ENCODE assay signal across 10 cellular contexts in genomic region chr13:45242070-45242469, GRCh38. TPM values are rescaled to one million over a fixed set of nuclear protein-coding genes. Genes with fewer than 3 reads are reported as not detected.
A peak's percentile ranks its signal among the peaks of the same experiment; 100 is the strongest.
DNase-seq lines count a peak whose midpoint lies in the region; ATAC-seq, FAIRE-seq and TF ChIP-seq lines count a peak whose summit lies in the region.
"Had no signal": no experiment of that assay in that cellular context is flagged by ENCODE, and none has a peak within 500 bp of the region (broad histone marks: within the 10 kb centered on the region; RNA-seq: fewer than 3 reads in every experiment).

No MANE protein-coding gene starts in this region.

- H3K27ac Mint-ChIP-seq in activated T-helper 17 cell treated with anti-CD3 and anti-CD28 coated beads, Interleukin-2, amount 50 U/mL, for 72 hours: no peak overlapping the region
- H3K27ac Mint-ChIP-seq: activated CD8-positive, alpha-beta memory T cell treated with anti-CD3 and anti-CD28 coated beads, Interleukin-2, amount 10 ng/mL, durations not matched to agents 7 days and 5 days had no signal

- peaks cover 21% of the 10 kb centered on the region for H3K4me1 ChIP-seq in A673 (ENCODE audit: insufficient read depth, low read length, poor library complexity, severe bottlenecking)
- no peaks in the 10 kb centered on the region; a peak in 1 of 5 replicates for H3K4me1 ChIP-seq in K562 (replicated peaks in 1 of 2; ENCODE audit: control insufficient read depth in 2 of 2, insufficient read depth in 2 of 2, low read length in 2 of 2)
- H3K4me1 ChIP-seq in keratinocyte (ENCODE audit: control insufficient read depth, extremely low read depth, insufficient read depth, low read length): peaks cover 61% of the 10 kb centered on the region

- peaks cover 3% of the 10 kb centered on the region for H3K4me1 Mint-ChIP-seq in activated T-helper 17 cell treated with anti-CD3 and anti-CD28 coated beads, Interleukin-2, amount 50 U/mL, for 72 hours
- H3K4me1 Mint-ChIP-seq: activated CD8-positive, alpha-beta memory T cell treated with anti-CD3 and anti-CD28 coated beads, Interleukin-2, amount 10 ng/mL, durations not matched to agents 7 days and 5 days had no signal

- H3K4me3 ChIP-seq in A673 (ENCODE audit: low read depth, low read length, poor library complexity, severe bottlenecking) (peak overlapping the region; percentile 17), K562 (no peak overlapping the region), keratinocyte (ENCODE audit: control insufficient read depth in 2 of 3, extremely low read depth in 1 of 3, insufficient read depth in 2 of 3, low read depth in 1 of 3, low read length in 3 of 3) (peak overlapping the region in 2 of 3 experiments; percentile 37 to 40)

- TF ChIP-seq RAD21 in K562 (CRISPR knock-in tag; conservative IDR thresholded peaks at IDR 0.05 in 1 of 2, IDR thresholded peaks at IDR 0.05 in 1 of 2): no peak

- BruUV-seq in A673 (replicated peaks; lab: Mats Ljungman, UMichigan) (no TSS peak), K562 (replicated peaks; lab: Mats Ljungman, UMichigan) (no TSS peak)

- no peaks in the 10 kb centered on the region for H3K27me3 Mint-ChIP-seq in activated T-helper 17 cell treated with anti-CD3 and anti-CD28 coated beads, Interleukin-2, amount 50 U/mL, for 72 hours
- H3K27me3 Mint-ChIP-seq: activated CD8-positive, alpha-beta memory T cell treated with anti-CD3 and anti-CD28 coated beads, Interleukin-2, amount 10 ng/mL, durations not matched to agents 7 days and 5 days had no signal

- H3K27me3 ChIP-seq in A673 (replicated peaks; ENCODE audit: insufficient read depth, low read depth, low read length, poor library complexity) (no peaks in the 10 kb centered on the region), K562 (ENCODE audit: control insufficient read depth in 2 of 2, insufficient read depth in 2 of 2, low read length in 2 of 2) (no peaks in the 10 kb centered on the region), keratinocyte (ENCODE audit: control insufficient read depth, extremely low read depth, insufficient read depth, low read length) (no peaks in the 10 kb centered on the region)

- DNase-seq in A673 (ENCODE audit: low spot score): peak; percentile 63
- peak; percentile 37 for DNase-seq in HT-29 (ENCODE audit: low spot score)
- DNase-seq in K562 (ENCODE audit: extremely low read depth in 1 of 4, low spot score in 3 of 4): no peak
- no peak for DNase-seq in keratinocyte (ENCODE audit: low read depth, low spot score)
- no peak for DNase-seq in GOT3 (lab: John Stamatoyannopoulos, UW)
- no peak for DNase-seq in frontal cortex (ENCODE audit: low spot score in 2 of 2)
- DNase-seq: activated CD8-positive, alpha-beta memory T cell treated with anti-CD3 and anti-CD28 coated beads, Interleukin-2, amount 10 ng/mL, durations not matched to agents 7 days and 5 days; occipital lobe had no signal

- peaks cover 2% of the 10 kb centered on the region; the same call in 2 of the 3 replicates for H3K79me2 ChIP-seq in K562 (ENCODE audit: control insufficient read depth, insufficient read depth, low read length)
- H3K79me2 ChIP-seq in keratinocyte (ENCODE audit: control insufficient read depth, insufficient read depth, low read length): peaks cover 47% of the 10 kb centered on the region

- no peak overlapping the region for H3K4me3 Mint-ChIP-seq in activated T-helper 17 cell treated with anti-CD3 and anti-CD28 coated beads, Interleukin-2, amount 50 U/mL, for 72 hours
- H3K4me3 Mint-ChIP-seq: activated CD8-positive, alpha-beta memory T cell treated with anti-CD3 and anti-CD28 coated beads, Interleukin-2, amount 10 ng/mL, durations not matched to agents 7 days and 5 days had no signal

- H3K27ac ChIP-seq in A673 (ENCODE audit: low read depth, low read length, poor library complexity, severe bottlenecking) (peak overlapping the region; percentile 64), K562 (ENCODE audit: extremely low read depth, low read depth, low read length) (no peak overlapping the region), keratinocyte (ENCODE audit: control insufficient read depth, insufficient read depth, low read length) (peak overlapping the region; percentile 68)

- no peaks in the 10 kb centered on the region for H3K9me3 ChIP-seq in A673 (ENCODE audit: low read depth, low read length, poor library complexity, severe bottlenecking)
- H3K9me3 ChIP-seq in K562 (replicated peaks; ENCODE audit: control insufficient read depth, insufficient read depth, low read depth, low read length): no peaks in the 10 kb centered on the region
- no peaks in the 10 kb centered on the region for H3K9me3 ChIP-seq in keratinocyte (ENCODE audit: control insufficient read depth, low read depth, low read length)

- H3K36me3 ChIP-seq in A673 (ENCODE audit: insufficient read depth, low read length, poor library complexity, severe bottlenecking) (no peaks in the 10 kb centered on the region), K562 (ENCODE audit: control insufficient read depth, insufficient read depth, low read length) (no peaks in the 10 kb centered on the region; the same call in 2 of the 3 replicates), keratinocyte (ENCODE audit: control insufficient read depth in 2 of 2, extremely low read depth in 1 of 2, insufficient read depth in 2 of 2, low read length in 2 of 2) (no peaks in the 10 kb centered on the region)

- dilution Hi-C loops in keratinocyte (cut with MboI; ENCODE audit: extremely low pct_ligation_motif_present, low sequenced_read_pairs): no loop called here

- H2AFZ ChIP-seq in K562 (ENCODE audit: low read depth, low read length): no peak overlapping the region
- no peak overlapping the region for H2AFZ ChIP-seq in keratinocyte (ENCODE audit: control insufficient read depth, low read length)

- TF ChIP-seq POLR2A in K562 (conservative IDR thresholded peaks at IDR 0.05): no peak

- 33% methylated on average over 2 of the region's 3 CpGs for WGBS in K562 (ENCODE audit: insufficient coverage, low coverage, missing lambda C conversion rate)

- no peaks in the 10 kb centered on the region for H4K20me1 ChIP-seq in K562 (replicated peaks; ENCODE audit: control insufficient read depth, insufficient read depth, low read length)
- no peaks in the 10 kb centered on the region for H4K20me1 ChIP-seq in keratinocyte (ENCODE audit: control insufficient read depth, extremely low read depth, insufficient read depth, low read length)

- in situ Hi-C loops in K562 (cut with MboI): no loop called here

- H3K9ac ChIP-seq in K562 (ENCODE audit: insufficient read depth in 1 of 2, low read depth in 2 of 2, low read length in 2 of 2) (no peak overlapping the region), keratinocyte (ENCODE audit: control insufficient read depth, extremely low read depth, insufficient read depth, low read length) (peak overlapping the region; percentile 44)

- H3K36me3 Mint-ChIP-seq in activated T-helper 17 cell treated with anti-CD3 and anti-CD28 coated beads, Interleukin-2, amount 50 U/mL, for 72 hours (ENCODE audit: low read depth): no peaks in the 10 kb centered on the region

- H3K9me3 Mint-ChIP-seq in activated T-helper 17 cell treated with anti-CD3 and anti-CD28 coated beads, Interleukin-2, amount 50 U/mL, for 72 hours: no peaks in the 10 kb centered on the region

- no peaks in the 10 kb centered on the region for H3K9me1 ChIP-seq in K562 (ENCODE audit: control insufficient read depth, insufficient read depth, low read length)
- no peaks in the 10 kb centered on the region for H3K9me1 ChIP-seq in keratinocyte (ENCODE audit: control insufficient read depth, extremely low read depth, insufficient read depth, low read length)

- no peak for FAIRE-seq in K562 (lab: Jason Lieb, UNC)
- peak; percentile 57 for FAIRE-seq in keratinocyte (lab: Jason Lieb, UNC)
- no peak for FAIRE-seq in frontal cortex (lab: Jason Lieb, UNC)

- POLR2A ChIA-PET in A673 (lab: Charles Lee; ENCODE audit: low non-redundant PET): interaction anchor here (0.7 kb wide), 1 partner anchor 21 kb away, joined by 5 read pairs; no protein-coding TSS in a partner anchor
- POLR2A ChIA-PET in K562 (lab: Yijun Ruan, JAX): interaction anchor here (1.2 kb wide), 1 partner anchor 10 kb away, joined by 3 read pairs; no protein-coding TSS in a partner anchor

- ATAC-seq in K562 (no peak), HG03045 (IDR thresholded peaks at IDR 0.05; ENCODE audit: unreplicated experiment) (no peak)
- ATAC-seq in activated T-helper 17 cell treated with anti-CD3 and anti-CD28 coated beads, Interleukin-2, amount 50 U/mL, for 72 hours (replicated peaks): no peak
- ATAC-seq: activated CD8-positive, alpha-beta memory T cell treated with anti-CD3 and anti-CD28 coated beads, Interleukin-2, amount 10 ng/mL, durations not matched to agents 7 days and 5 days had no signal

- no peak for TF ChIP-seq CTCF in A673 (conservative IDR thresholded peaks at IDR 0.05; ENCODE audit: low read depth, low read length)
- TF ChIP-seq CTCF in K562 (IDR thresholded peaks at IDR 0.05 in 2 of 3, conservative IDR thresholded peaks at IDR 0.05 in 1 of 3; ENCODE audit: insufficient read depth in 2 of 3, low read depth in 1 of 3, low read length in 3 of 3): no peak
- TF ChIP-seq CTCF in keratinocyte (optimal IDR thresholded peaks at IDR 0.05 in 1 of 3, IDR thresholded peaks at IDR 0.05 in 1 of 3, conservative IDR thresholded peaks at IDR 0.05 in 1 of 3; ENCODE audit: extremely low read depth in 1 of 3, insufficient read depth in 2 of 3, low read length in 3 of 3): no peak

- intact Hi-C loops in A673 (cut with micrococcal nuclease; ENCODE audit: unreplicated experiment): no loop called here
- intact Hi-C loops in K562 (cut with micrococcal nuclease): no loop called here

- no peak overlapping the region for H3K4me2 ChIP-seq in K562 (ENCODE audit: insufficient read depth, low read length)
- H3K4me2 ChIP-seq in keratinocyte (ENCODE audit: control insufficient read depth, extremely low read depth, insufficient read depth, low read depth, low read length): peak overlapping the region; percentile 77

- TF ChIP-seq EP300 in K562 (IDR thresholded peaks at IDR 0.05; ENCODE audit: low read length): no peak

- CTCF ChIA-PET in A673 (lab: Charles Lee): no interaction called here
- CTCF ChIA-PET in K562 (lab: Yijun Ruan, JAX; ENCODE audit: low intra/inter-chr PET ratio): no interaction called here

RNA-seq across cellular contexts. Expression of gene KCTD4, which starts 41.2 kb away (rescaled TPM):
- total RNA-seq in A673 (2021) (not detected in 2 replicates), K562 (2014; rRNA removed) (not detected in 2 replicates), K562 (2014; rRNA removed; fragmentation: Illumina TruSeq; extraction: Trizol) (not detected in 2 replicates), K562 (2015; rRNA removed; fragmentation: Illumina TruSeq; extraction: Trizol) (not detected in 2 replicates), K562 (2021) (not detected in 2 replicates), frontal cortex (4.5 TPM)
- not detected in 2 replicates for total RNA-seq in HT-29 (2014; rRNA removed; shearing (Covaris generic))
- total RNA-seq in K562 (2011; cell fraction: chromatin; rRNA removed; ENCODE audit: low replicate concordance): not detected in 2 replicates
- total RNA-seq in K562 (2011; cell fraction: nucleolus; rRNA removed): not detected in 2 replicates
- total RNA-seq in K562 (2011; cell fraction: nucleoplasm; rRNA removed): not detected in 2 replicates
- polyA plus RNA-seq in K562 (2011; rRNA removed) (not detected in 2 replicates), K562 (2014; fragmentation: Illumina TruSeq; extraction: Trizol) (not detected in 2 replicates), K562 (2014; fragmentation: Nextera tagmentation; extraction: Ambion mirVana) (not detected), K562 (2014; rRNA removed) (not detected in 2 replicates), keratinocyte (0.28 to 0.44 TPM (median 0.39 TPM) in 3 replicates)
- polyA plus RNA-seq in K562 (2011; cell fraction: cytosol; rRNA removed): not detected in 2 replicates
- not detected in 2 replicates for polyA plus RNA-seq in K562 (2011; cell fraction: nucleus; rRNA removed)
- not detected in 2 replicates for polyA plus RNA-seq in K562 (2012)
- not detected in 2 replicates for polyA minus RNA-seq in K562 (2011; rRNA and poly(A)+ RNA removed)
- polyA minus RNA-seq in K562 (2011; cell fraction: cytosol; rRNA and poly(A)+ RNA removed): not detected in 2 replicates
- polyA minus RNA-seq in K562 (2011; cell fraction: nucleus; rRNA and poly(A)+ RNA removed): not detected in 2 replicates
- polyA plus RNA-seq in keratinocyte (2011; ENCODE audit: low read depth): 1.5 TPM
- polyA plus RNA-seq in keratinocyte (2011; cell fraction: cytosol; rRNA removed): 0.47 and 1.2 TPM in 2 replicates
- 1.2 and 1.3 TPM in 2 replicates for polyA plus RNA-seq in keratinocyte (2011; cell fraction: nucleus; rRNA removed)
- 0.55 and 1.2 TPM in 2 replicates for polyA plus RNA-seq in keratinocyte (2012; ENCODE audit: low replicate concordance)
- polyA minus RNA-seq in keratinocyte: 0.10 to 0.32 TPM in 2 of 3 replicates, not detected in the other
- polyA minus RNA-seq in keratinocyte (2011; cell fraction: cytosol; rRNA and poly(A)+ RNA removed): not detected
- polyA minus RNA-seq in keratinocyte (2011; cell fraction: nucleus; rRNA and poly(A)+ RNA removed): 0.39 TPM in 1 of 2 replicates, not detected in the other
- total RNA-seq in activated T-helper 17 cell treated with anti-CD3 and anti-CD28 coated beads, Interleukin-2, amount 50 U/mL, for 72 hours: not detected
- total RNA-seq: activated CD8-positive, alpha-beta memory T cell treated with anti-CD3 and anti-CD28 coated beads, Interleukin-2, amount 10 ng/mL, durations not matched to agents 7 days and 5 days had no signal

Comparison
In these comparisons a context has a peak if more than half of its experiments do, and no peak if none do; other contexts are left out.
1. DNase-seq: peak in A673 (single experiment) and HT-29 (single experiment); none in K562 (0 of 4), keratinocyte (single experiment), GOT3 (single experiment) and frontal cortex (0 of 2).